ENCODE assay signal across 2 cellular contexts in the genomic region with DNA sequence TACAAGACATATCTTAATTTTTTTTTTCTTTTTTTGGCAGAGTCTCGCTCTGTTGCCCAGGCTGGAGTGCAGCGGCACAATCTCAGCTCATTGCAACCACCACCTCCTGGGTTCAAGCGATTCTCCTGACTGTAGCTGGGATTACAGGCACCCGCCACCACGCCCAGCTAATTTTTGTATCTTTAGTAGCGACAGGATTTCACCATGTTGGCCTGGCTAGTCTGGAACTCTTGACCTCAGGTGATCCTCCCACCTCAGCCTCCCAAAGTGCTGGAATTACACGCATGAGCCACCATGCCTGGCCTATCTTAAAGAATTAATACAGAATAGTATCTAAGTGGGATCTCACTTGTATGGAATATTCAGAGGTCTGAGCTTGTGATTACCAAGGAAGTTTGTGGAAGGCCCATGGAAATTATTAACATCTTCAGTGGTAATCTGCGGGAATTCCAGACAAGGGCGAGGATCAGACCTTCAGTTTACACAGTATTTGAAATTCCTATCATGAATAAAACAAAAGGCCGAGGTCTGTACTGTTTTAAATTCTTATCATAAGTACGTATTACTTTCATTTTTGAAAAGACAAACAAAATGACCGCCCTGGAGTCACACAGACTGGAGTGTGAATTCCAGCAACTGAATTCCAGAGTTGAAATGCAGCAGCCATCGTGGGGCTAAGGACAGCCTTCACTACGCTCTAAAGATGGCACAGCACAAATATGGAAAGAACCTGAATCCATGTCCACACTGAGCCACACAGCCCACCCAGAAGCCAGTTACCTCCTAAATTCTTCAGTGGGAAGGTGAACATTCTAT.
TF ChIP-seq lines count a peak whose summit lies in the region.

No MANE protein-coding gene starts in this region.

TF ChIP-seq in A549, 52 proteins besides CTCF, POLR2A, EP300 and RAD21 (continues in another document):
- TF ChIP-seq MYC (IDR thresholded peaks at IDR 0.05; ENCODE audit: borderline replicate concordance, low read length) (0 out of 2 replicates have a peak, but pooled peaks have one; percentile 14), SREBF2 (IDR thresholded peaks at IDR 0.05) (no peak), GATA3 (IDR thresholded peaks at IDR 0.05; ENCODE audit: borderline replicate concordance) (no peak), CBX2 (IDR thresholded peaks at IDR 0.05; ENCODE audit: borderline replicate concordance, low read depth) (no peak), FOSB (CRISPR knock-in tag; IDR thresholded peaks at IDR 0.05) (peak; percentile 63; the same call in 1 of the 2 replicates), SMC3 (IDR thresholded peaks at IDR 0.05) (peak; percentile 38; the same call in 2 of the 3 replicates), POLR2AphosphoS2 (conservative IDR thresholded peaks at IDR 0.05; ENCODE audit: low read length) (no peak), EHF (CRISPR knock-in tag; IDR thresholded peaks at IDR 0.05) (peak; percentile 78), TP53 (CRISPR knock-in tag; IDR thresholded peaks at IDR 0.05) (no peak), ZC3H11A (IDR thresholded peaks at IDR 0.05) (no peak), PHF8 (IDR thresholded peaks at IDR 0.05; ENCODE audit: borderline replicate concordance, low read depth) (0 out of 2 replicates have a peak, but pooled peaks have one; percentile 31), FOSL2 (IDR thresholded peaks at IDR 0.05) (no peak; the same call in 1 of the 2 replicates), FOSL2 (CRISPR knock-in tag; IDR thresholded peaks at IDR 0.05) (peak; percentile 85), RFX5 (IDR thresholded peaks at IDR 0.05) (0 out of 2 replicates have a peak, but pooled peaks have one; percentile 47), TFCP2L1 (CRISPR knock-in tag; IDR thresholded peaks at IDR 0.05) (no peak; the same call in 1 of the 2 replicates), ZFP36 (IDR thresholded peaks at IDR 0.05; ENCODE audit: borderline replicate concordance, partially characterized antibody) (no peak), ZNF302 (CRISPR knock-in tag; IDR thresholded peaks at IDR 0.05) (peak; percentile 76; the same call in 1 of the 2 replicates), KDM5A (IDR thresholded peaks at IDR 0.05) (no peak), JUNB (IDR thresholded peaks at IDR 0.05) (peak; percentile 78), RNF2 (IDR thresholded peaks at IDR 0.05; ENCODE audit: borderline replicate concordance, low read depth) (no peak), NR3C1 (IDR thresholded peaks at IDR 0.05) (no peak), HOXB5 (CRISPR knock-in tag; IDR thresholded peaks at IDR 0.05) (peak; percentile 73; the same call in 1 of the 2 replicates), NFE2L2 (conservative IDR thresholded peaks at IDR 0.05; ENCODE audit: low read length) (no peak), FOXS1 (CRISPR knock-in tag; IDR thresholded peaks at IDR 0.05) (peak; percentile 87), JUN (IDR thresholded peaks at IDR 0.05) (peak; percentile 70 to 98; a peak in 4 of 5 replicates), CEBPB (IDR thresholded peaks at IDR 0.05) (peak in 1 of 2 experiments; percentile 36; a peak in 1 of 4 replicates), RCOR1 (IDR thresholded peaks at IDR 0.05; ENCODE audit: low read depth, low read length) (no peak), ZSCAN20 (CRISPR knock-in tag; IDR thresholded peaks at IDR 0.05) (peak; percentile 80), RARB (CRISPR knock-in tag; IDR thresholded peaks at IDR 0.05) (peak; percentile 42), HEYL (CRISPR knock-in tag; IDR thresholded peaks at IDR 0.05) (no peak; the same call in 1 of the 2 replicates), HOXB13 (CRISPR knock-in tag; IDR thresholded peaks at IDR 0.05; ENCODE audit: low read depth) (peak; percentile 94)
- TF ChIP-seq, protein P1, sequence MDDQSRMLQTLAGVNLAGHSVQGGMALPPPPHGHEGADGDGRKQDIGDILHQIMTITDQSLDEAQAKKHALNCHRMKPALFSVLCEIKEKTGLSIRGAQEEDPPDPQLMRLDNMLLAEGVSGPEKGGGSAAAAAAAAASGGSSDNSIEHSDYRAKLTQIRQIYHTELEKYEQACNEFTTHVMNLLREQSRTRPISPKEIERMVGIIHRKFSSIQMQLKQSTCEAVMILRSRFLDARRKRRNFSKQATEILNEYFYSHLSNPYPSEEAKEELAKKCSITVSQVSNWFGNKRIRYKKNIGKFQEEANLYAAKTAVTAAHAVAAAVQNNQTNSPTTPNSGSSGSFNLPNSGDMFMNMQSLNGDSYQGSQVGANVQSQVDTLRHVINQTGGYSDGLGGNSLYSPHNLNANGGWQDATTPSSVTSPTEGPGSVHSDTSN (IDR thresholded peaks at IDR 0.05): no peak
- TF ChIP-seq, protein P2, sequence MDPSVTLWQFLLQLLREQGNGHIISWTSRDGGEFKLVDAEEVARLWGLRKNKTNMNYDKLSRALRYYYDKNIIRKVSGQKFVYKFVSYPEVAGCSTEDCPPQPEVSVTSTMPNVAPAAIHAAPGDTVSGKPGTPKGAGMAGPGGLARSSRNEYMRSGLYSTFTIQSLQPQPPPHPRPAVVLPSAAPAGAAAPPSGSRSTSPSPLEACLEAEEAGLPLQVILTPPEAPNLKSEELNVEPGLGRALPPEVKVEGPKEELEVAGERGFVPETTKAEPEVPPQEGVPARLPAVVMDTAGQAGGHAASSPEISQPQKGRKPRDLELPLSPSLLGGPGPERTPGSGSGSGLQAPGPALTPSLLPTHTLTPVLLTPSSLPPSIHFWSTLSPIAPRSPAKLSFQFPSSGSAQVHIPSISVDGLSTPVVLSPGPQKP (IDR thresholded peaks at IDR 0.05; ENCODE audit: low read depth, low read length): no peak
- TF ChIP-seq, protein P3, sequence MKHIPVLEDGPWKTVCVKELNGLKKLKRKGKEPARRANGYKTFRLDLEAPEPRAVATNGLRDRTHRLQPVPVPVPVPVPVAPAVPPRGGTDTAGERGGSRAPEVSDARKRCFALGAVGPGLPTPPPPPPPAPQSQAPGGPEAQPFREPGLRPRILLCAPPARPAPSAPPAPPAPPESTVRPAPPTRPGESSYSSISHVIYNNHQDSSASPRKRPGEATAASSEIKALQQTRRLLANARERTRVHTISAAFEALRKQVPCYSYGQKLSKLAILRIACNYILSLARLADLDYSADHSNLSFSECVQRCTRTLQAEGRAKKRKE (CRISPR knock-in tag; IDR thresholded peaks at IDR 0.05; ENCODE audit: low read depth): peak; percentile 94
- TF ChIP-seq, protein P4, sequence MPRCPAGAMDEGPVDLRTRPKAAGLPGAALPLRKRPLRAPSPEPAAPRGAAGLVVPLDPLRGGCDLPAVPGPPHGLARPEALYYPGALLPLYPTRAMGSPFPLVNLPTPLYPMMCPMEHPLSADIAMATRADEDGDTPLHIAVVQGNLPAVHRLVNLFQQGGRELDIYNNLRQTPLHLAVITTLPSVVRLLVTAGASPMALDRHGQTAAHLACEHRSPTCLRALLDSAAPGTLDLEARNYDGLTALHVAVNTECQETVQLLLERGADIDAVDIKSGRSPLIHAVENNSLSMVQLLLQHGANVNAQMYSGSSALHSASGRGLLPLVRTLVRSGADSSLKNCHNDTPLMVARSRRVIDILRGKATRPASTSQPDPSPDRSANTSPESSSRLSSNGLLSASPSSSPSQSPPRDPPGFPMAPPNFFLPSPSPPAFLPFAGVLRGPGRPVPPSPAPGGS (IDR thresholded peaks at IDR 0.05): peak; percentile 67; the same call in 2 of the 3 replicates
- TF ChIP-seq, protein P5, sequence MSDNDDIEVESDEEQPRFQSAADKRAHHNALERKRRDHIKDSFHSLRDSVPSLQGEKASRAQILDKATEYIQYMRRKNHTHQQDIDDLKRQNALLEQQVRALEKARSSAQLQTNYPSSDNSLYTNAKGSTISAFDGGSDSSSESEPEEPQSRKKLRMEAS (IDR thresholded peaks at IDR 0.05): no peak

TF ChIP-seq in endothelial cell of umbilical vein, 7 proteins besides CTCF, POLR2A, EP300 and RAD21:
- TF ChIP-seq EZH2 (IDR thresholded peaks at IDR 0.05; ENCODE audit: borderline replicate concordance, low read depth, low read length, severe bottlenecking) (no peak), POLR2AphosphoS5 (IDR thresholded peaks at IDR 0.05; ENCODE audit: insufficient read depth, low read depth, low read length) (no peak), FOS (IDR thresholded peaks at IDR 0.05; ENCODE audit: borderline replicate concordance, insufficient read depth, low read length) (no peak), JUN (IDR thresholded peaks at IDR 0.05; ENCODE audit: borderline replicate concordance, insufficient read depth, insufficient read length, low read depth) (no peak), MYC (IDR thresholded peaks at IDR 0.05; ENCODE audit: low read depth, low read length) (no peak), GATA2 (IDR thresholded peaks at IDR 0.05; ENCODE audit: insufficient read depth, insufficient read length, low read depth, low read length) (no peak)
- TF ChIP-seq, protein P5 (IDR thresholded peaks at IDR 0.05; ENCODE audit: insufficient read depth, insufficient read length): no peak
